ENCODE assay signal across 23 cellular contexts in the genomic region with DNA sequence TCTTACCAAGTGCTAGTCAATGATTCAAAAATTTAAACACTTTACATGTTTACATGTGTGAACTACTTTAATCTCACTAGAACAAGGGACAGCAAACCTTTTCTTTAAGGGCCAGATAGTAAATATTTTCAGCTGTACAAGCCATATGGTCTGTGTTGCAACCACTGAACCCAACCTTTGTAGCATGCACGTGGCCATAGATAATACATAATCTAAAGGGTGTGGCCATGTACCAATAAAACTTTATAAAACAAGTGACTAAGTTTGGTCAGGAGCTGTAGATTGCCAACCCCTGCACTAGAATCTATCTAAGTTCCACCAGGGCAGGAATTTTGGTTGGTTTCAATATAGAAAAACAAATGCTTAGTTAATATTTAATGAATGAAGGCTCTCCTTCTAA. TPM values are rescaled to one million over a fixed set of nuclear protein-coding genes. Genes with fewer than 3 reads are reported as not detected.
DNase-seq lines count a peak whose midpoint lies in the region; ATAC-seq, FAIRE-seq and TF ChIP-seq lines count a peak whose summit lies in the region.
"Had no signal": no experiment of that assay in that cellular context is flagged by ENCODE, and none has a peak within 500 bp of the region (broad histone marks: within the 10 kb centered on the region; RNA-seq: fewer than 3 reads in every experiment).

No MANE protein-coding gene starts in this region.

- TF ChIP-seq RAD21 in K562 (CRISPR knock-in tag; conservative IDR thresholded peaks at IDR 0.05 in 1 of 2, IDR thresholded peaks at IDR 0.05 in 1 of 2): no peak

- in situ Hi-C loops in K562 (cut with MboI): no loop called here
- in situ Hi-C loops in transverse colon (cut with MboI; ENCODE audit: low pct_ligation_motif_present in 1 of 4, low pct_unique_long_range_greater_than_20kb in 1 of 4, low sequenced_read_pairs in 3 of 4): no loop called here

- H4K20me1 ChIP-seq in K562 (replicated peaks; ENCODE audit: control insufficient read depth, insufficient read depth, low read length): no peaks in the 10 kb centered on the region

- POLR2A ChIA-PET in K562 (lab: Yijun Ruan, JAX): interaction anchor here (1.3 to 1.7 kb wide), 2 partner anchors 13 to 14 kb away, joined by 5 to 6 read pairs; no protein-coding TSS in a partner anchor

- WGBS in K562 (ENCODE audit: insufficient coverage, low coverage, missing lambda C conversion rate): 8% methylated on average over 1 of the region's 1 CpG
- 30% methylated on average over 1 of the region's 1 CpG; no CpG with 5 or more reads in 1 of the 2 donors for WGBS in transverse colon (ENCODE audit: low coverage in 1 of 2), 2 donors

- H3K36me3 ChIP-seq in K562 (ENCODE audit: control insufficient read depth, insufficient read depth, low read length) (no peaks in the 10 kb centered on the region), mucosa of rectum (ENCODE audit: control insufficient read depth in 2 of 2, insufficient read depth in 2 of 2, low read length in 2 of 2) (no peaks in the 10 kb centered on the region), transverse colon (no peaks in the 10 kb centered on the region)
- H3K36me3 ChIP-seq: BE2C had no signal

- H3K27me3 ChIP-seq in K562 (ENCODE audit: control insufficient read depth in 2 of 2, insufficient read depth in 2 of 2, low read length in 2 of 2) (no peaks in the 10 kb centered on the region), mucosa of rectum (ENCODE audit: control insufficient read depth in 2 of 2, insufficient read depth in 2 of 2, low read length in 2 of 2) (no peaks in the 10 kb centered on the region), transverse colon (no peaks in the 10 kb centered on the region)
- H3K27me3 ChIP-seq: BE2C had no signal

- no peaks in the 10 kb centered on the region for H3K79me2 ChIP-seq in K562 (ENCODE audit: control insufficient read depth, insufficient read depth, low read length)

- H3K4me1 ChIP-seq in K562 (replicated peaks in 1 of 2; ENCODE audit: control insufficient read depth in 2 of 2, insufficient read depth in 2 of 2, low read length in 2 of 2) (peaks cover 0 to 3% of the 10 kb centered on the region in 2 experiments; a peak in 1 of 5 replicates), mucosa of rectum (ENCODE audit: control insufficient read depth in 2 of 2, insufficient read depth in 2 of 2, low read length in 2 of 2) (peaks cover 0 to 5% of the 10 kb centered on the region in 2 donors), transverse colon (no peaks in the 10 kb centered on the region)
- H3K4me1 ChIP-seq: BE2C had no signal

- no peak overlapping the region for H3K4me2 ChIP-seq in K562 (ENCODE audit: insufficient read depth, low read length)
- H3K4me2 ChIP-seq: GM23338 had no signal

- no peak for FAIRE-seq in K562 (lab: Jason Lieb, UNC)
- FAIRE-seq: A204.1, H54 had no signal

- BruUV-seq in K562 (replicated peaks; lab: Mats Ljungman, UMichigan): no TSS peak

- no peak overlapping the region for H3K9ac ChIP-seq in K562 (ENCODE audit: insufficient read depth in 1 of 2, low read depth in 2 of 2, low read length in 2 of 2)
- no peak overlapping the region for H3K9ac ChIP-seq in mucosa of rectum (ENCODE audit: low read depth in 1 of 2, low read length in 2 of 2)

- CTCF ChIA-PET in K562 (lab: Yijun Ruan, JAX; ENCODE audit: low intra/inter-chr PET ratio): interaction anchor here (0.6 kb wide), 1 partner anchor 100 kb away, joined by 3 read pairs; no protein-coding TSS in a partner anchor

- H3K27ac ChIP-seq in K562 (ENCODE audit: extremely low read depth, low read depth, low read length): no peak overlapping the region
- peak overlapping the region; percentile 9 to 54 for H3K27ac ChIP-seq in mucosa of rectum (ENCODE audit: low read depth in 2 of 2, low read length in 2 of 2)
- H3K27ac ChIP-seq in transverse colon: peak overlapping the region in 1 of 4 donors; percentile 14
- H3K27ac ChIP-seq: HL-60 had no signal

- ATAC-seq in K562 (0 out of 3 replicates have a peak, but pooled peaks have one; percentile 22), left lobe of liver (peak; percentile 29), HG03097 (IDR thresholded peaks at IDR 0.05; ENCODE audit: low FRiP score, unreplicated experiment) (no peak), GM21390 (IDR thresholded peaks at IDR 0.05; ENCODE audit: unreplicated experiment) (no peak)
- ATAC-seq: GM23338 had no signal

- H3K4me3 ChIP-seq in K562 (no peak overlapping the region), mucosa of rectum (ENCODE audit: low read length in 2 of 2) (no peak overlapping the region), transverse colon (no peak overlapping the region)
- H3K4me3 ChIP-seq: GM23338 had no signal

- no peak overlapping the region for H2AFZ ChIP-seq in K562 (ENCODE audit: low read depth, low read length)
- H2AFZ ChIP-seq: GM23338 had no signal

- intact Hi-C loops in K562 (cut with micrococcal nuclease): no loop called here
- intact Hi-C loops in transverse colon (cut with DNase I; ENCODE audit: low total_unique reads): no loop called here

- TF ChIP-seq CTCF in K562 (IDR thresholded peaks at IDR 0.05 in 2 of 3, conservative IDR thresholded peaks at IDR 0.05 in 1 of 3; ENCODE audit: insufficient read depth in 2 of 3, low read depth in 1 of 3, low read length in 3 of 3): no peak
- no peak for TF ChIP-seq CTCF in transverse colon (IDR thresholded peaks at IDR 0.05)

- no peaks in the 10 kb centered on the region for H3K9me1 ChIP-seq in K562 (ENCODE audit: control insufficient read depth, insufficient read depth, low read length)

- TF ChIP-seq EP300 in K562 (IDR thresholded peaks at IDR 0.05; ENCODE audit: low read length) (no peak), transverse colon (IDR thresholded peaks at IDR 0.05; ENCODE audit: low read depth) (peak; percentile 12)

- DNase-seq in K562 (ENCODE audit: extremely low read depth in 1 of 4, low spot score in 3 of 4) (no peak), left lobe of liver (ENCODE audit: low spot score) (no peak), transverse colon (peak; percentile 43), D341Med (ENCODE audit: low spot score) (no peak), NCI-H524 treated with DMSO at 0.1 percent for 48 hours (lab: John Stamatoyannopoulos, UW) (no peak)
- DNase-seq: ACHN; BE2C; C1 segment of cervical spinal cord; CD4-positive, CD25-positive, alpha-beta regulatory T cell; DMS153; DMS79; GF-D8; HCEC 1CT; IMR-90; KBM-7 had no signal

- H3K9me3 ChIP-seq in K562 (replicated peaks; ENCODE audit: control insufficient read depth, insufficient read depth, low read depth, low read length) (no peaks in the 10 kb centered on the region), mucosa of rectum (ENCODE audit: control insufficient read depth in 2 of 2, low read length in 2 of 2) (no peaks in the 10 kb centered on the region), transverse colon (peaks cover 0 to 4% of the 10 kb centered on the region in 2 donors)
- H3K9me3 ChIP-seq: BE2C, Caco-2 had no signal

- TF ChIP-seq POLR2A in K562 (conservative IDR thresholded peaks at IDR 0.05): no peak
- no peak for TF ChIP-seq POLR2A in transverse colon (IDR thresholded peaks at IDR 0.05)

TF ChIP-seq in K562, 482 proteins besides CTCF, POLR2A, EP300 and RAD21 (continues in another document):
- TF ChIP-seq ZNF644 (tag; IDR thresholded peaks at IDR 0.05; ENCODE audit: low read depth) (no peak), NCOR1 (IDR thresholded peaks at IDR 0.05) (peak; percentile 5; the same call in 1 of the 2 replicates), ARID3A (IDR thresholded peaks at IDR 0.05; ENCODE audit: borderline replicate concordance, low read depth, low read length) (no peak), SIRT6 (IDR thresholded peaks at IDR 0.05; ENCODE audit: low read depth, low read length) (no peak), PHF8 (IDR thresholded peaks at IDR 0.05; ENCODE audit: borderline replicate concordance, low read length) (no peak), CBFA2T3 (IDR thresholded peaks at IDR 0.05) (peak; percentile 39; the same call in 1 of the 2 replicates), GATAD2A (IDR thresholded peaks at IDR 0.05) (no peak), XRCC3 (IDR thresholded peaks at IDR 0.05) (no peak), BHLHE40 (IDR thresholded peaks at IDR 0.05; ENCODE audit: low read length) (0 out of 2 replicates have a peak, but pooled peaks have one; percentile 9), CAMTA2 (CRISPR knock-in tag; conservative IDR thresholded peaks at IDR 0.05) (no peak), KLF16 (IDR thresholded peaks at IDR 0.05) (no peak), CEBPB (tag; IDR thresholded peaks at IDR 0.05) (peak; percentile 68)

RNA-seq across cellular contexts. Expression of gene SPRED2, which starts 18.4 kb away (rescaled TPM):
- 32.9 and 55.4 TPM in 2 replicates for total RNA-seq in K562 (2011; cell fraction: chromatin; rRNA removed; ENCODE audit: low replicate concordance)
- 16.8 and 20.1 TPM in 2 replicates for total RNA-seq in K562 (2011; cell fraction: nucleolus; rRNA removed)
- 32.7 and 48.2 TPM in 2 replicates for total RNA-seq in K562 (2011; cell fraction: nucleoplasm; rRNA removed)
- total RNA-seq in K562 (2014; rRNA removed) (7.8 and 9.5 TPM in 2 replicates), K562 (2014; rRNA removed; fragmentation: Illumina TruSeq; extraction: Trizol) (14.1 and 14.8 TPM in 2 replicates), K562 (2015; rRNA removed; fragmentation: Illumina TruSeq; extraction: Trizol) (10.2 and 10.7 TPM in 2 replicates), K562 (2021) (42.6 and 50.8 TPM in 2 replicates), left lobe of liver (17.3 TPM), transverse colon (10 to 100 TPM in 3 of 4 donors, 1 to 10 TPM in 1; 8.4 to 34.8 (median 29.7) TPM)
- polyA plus RNA-seq in K562 (2011; rRNA removed) (15.3 and 16.5 TPM in 2 replicates), K562 (2014; fragmentation: Illumina TruSeq; extraction: Trizol) (40.9 and 42.6 TPM in 2 replicates), K562 (2014; fragmentation: Nextera tagmentation; extraction: Ambion mirVana) (1 to 10 TPM; 4.6 to 6.4 TPM), K562 (2014; rRNA removed) (17.9 and 21.2 TPM in 2 replicates)
- polyA plus RNA-seq in K562 (2011; cell fraction: cytosol; rRNA removed): 18.1 and 23.5 TPM in 2 replicates
- 20.4 and 30.3 TPM in 2 replicates for polyA plus RNA-seq in K562 (2011; cell fraction: nucleus; rRNA removed)
- polyA plus RNA-seq in K562 (2012): 22.1 and 26.6 TPM in 2 replicates
- 16.7 and 18.3 TPM in 2 replicates for polyA minus RNA-seq in K562 (2011; rRNA and poly(A)+ RNA removed)
- polyA minus RNA-seq in K562 (2011; cell fraction: cytosol; rRNA and poly(A)+ RNA removed): 22.5 and 22.8 TPM in 2 replicates
- polyA minus RNA-seq in K562 (2011; cell fraction: nucleus; rRNA and poly(A)+ RNA removed): 6.9 and 9.3 TPM in 2 replicates

Comparison
In these comparisons a context has a peak if more than half of its experiments do, and no peak if none do; other contexts are left out.
1. ATAC-seq: peak in K562 (single experiment) and left lobe of liver (single experiment); none in HG03097 (single experiment) and GM21390 (single experiment).